In the genomic region with DNA sequence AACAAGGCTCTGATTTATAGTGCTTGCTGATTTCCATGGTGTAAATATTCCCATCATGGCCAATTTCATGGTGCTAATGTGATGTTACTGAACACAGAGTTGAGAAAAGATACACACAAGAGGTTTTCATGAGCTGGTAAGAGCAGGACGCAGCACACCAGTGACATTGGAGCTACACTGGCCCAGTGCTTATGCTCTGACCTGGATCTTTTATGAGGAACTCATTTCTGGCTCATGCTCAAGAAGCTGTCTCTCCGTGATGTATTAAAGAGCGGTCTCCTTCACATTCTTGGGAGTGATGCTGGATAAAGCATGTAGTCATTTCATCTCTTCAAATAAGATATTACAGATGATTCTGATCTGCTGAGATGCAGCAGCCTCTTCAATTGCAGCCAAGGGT, we compare ENCODE assay signal across 17 cellular contexts.
DNase-seq lines count a peak whose midpoint lies in the region; ATAC-seq and TF ChIP-seq lines count a peak whose summit lies in the region.
"Had no signal": no experiment of that assay in that cellular context is flagged by ENCODE, and none has a peak within 500 bp of the region (broad histone marks: within the 10 kb centered on the region; RNA-seq: fewer than 3 reads in every experiment).

No MANE protein-coding gene starts in this region.

- TF ChIP-seq CTCF in right atrium auricular region (IDR thresholded peaks at IDR 0.05) (no peak), heart left ventricle (IDR thresholded peaks at IDR 0.05) (no peak), left ventricle myocardium inferior (IDR thresholded peaks at IDR 0.05; ENCODE audit: borderline replicate concordance) (no peak), VCaP (conservative IDR thresholded peaks at IDR 0.05) (no peak), suprapubic skin (IDR thresholded peaks at IDR 0.05) (no peak)

- H3K27me3 ChIP-seq in right atrium auricular region (no peaks in the 10 kb centered on the region), heart left ventricle (no peaks in the 10 kb centered on the region), left ventricle myocardium inferior (ENCODE audit: low read depth) (peaks cover 3% of the 10 kb centered on the region), suprapubic skin (no peaks in the 10 kb centered on the region)
- H3K27me3 ChIP-seq: BLaER1 treated with 17β-estradiol and CSF1 and Interleukin-3, amounts not matched to agents 10 nM and 100 nM had no signal

- H3K9me3 ChIP-seq in right atrium auricular region (no peaks in the 10 kb centered on the region), heart left ventricle (peaks cover 0 to 13% (median 0%) of the 10 kb centered on the region in 12 donors), left ventricle myocardium inferior (replicated peaks) (peaks cover 12% of the 10 kb centered on the region), suprapubic skin (no peaks in the 10 kb centered on the region)
- H3K9me3 ChIP-seq: A549, Caco-2 had no signal

- 30 to 61% (median 45%) methylated on average over 3 of the region's 3 CpGs for WGBS in heart left ventricle, 4 donors
- 80% methylated on average over 3 of the region's 3 CpGs for WGBS in suprapubic skin

- ATAC-seq in Right ventricle myocardium inferior (peak; percentile 69), heart left ventricle (peak in 3 of 4 donors; percentile 52 to 64 (median 60))
- ATAC-seq: A549; CD8-positive, alpha-beta T cell had no signal

- no peak for TF ChIP-seq POLR2A in heart left ventricle (IDR thresholded peaks at IDR 0.05)
- no peak for TF ChIP-seq POLR2A in suprapubic skin (IDR thresholded peaks at IDR 0.05)

- H3K4me3 ChIP-seq in right atrium auricular region: no peak overlapping the region
- no peak overlapping the region for H3K4me3 ChIP-seq in heart left ventricle
- H3K4me3 ChIP-seq in left ventricle myocardium inferior: no peak overlapping the region
- no peak overlapping the region for H3K4me3 ChIP-seq in suprapubic skin
- H3K4me3 ChIP-seq: A549; BLaER1 treated with 17β-estradiol and CSF1 and Interleukin-3, amounts not matched to agents 10 nM and 100 nM had no signal

- DNase-seq in Right ventricle myocardium inferior (ENCODE audit: missing footprints) (no peak), right atrium auricular region (ENCODE audit: low spot score) (no peak), heart left ventricle (no peak), left ventricle myocardium inferior (no peak), suprapubic skin (ENCODE audit: low spot score in 2 of 2) (no peak)
- DNase-seq: AML-193; Caco-2; Calu3; CD4-positive, alpha-beta T cell; CD8-positive, alpha-beta T cell; DMS79 treated with DMSO at 0.1 percent for 48 hours; GF-D8 had no signal

- H3K27ac ChIP-seq in right atrium auricular region (no peak overlapping the region), heart left ventricle (no peak overlapping the region), left ventricle myocardium inferior (replicated peaks) (no peak overlapping the region), VCaP (peak overlapping the region; percentile 89), suprapubic skin (no peak overlapping the region)
- H3K27ac ChIP-seq: 22Rv1; A549; BLaER1 treated with 17β-estradiol and CSF1 and Interleukin-3, amounts not matched to agents 10 nM and 100 nM; C4-2B had no signal

- H3K36me3 ChIP-seq in right atrium auricular region (no peaks in the 10 kb centered on the region), heart left ventricle (no peaks in the 10 kb centered on the region), left ventricle myocardium inferior (no peaks in the 10 kb centered on the region), suprapubic skin (no peaks in the 10 kb centered on the region)
- H3K36me3 ChIP-seq: BLaER1 treated with 17β-estradiol and CSF1 and Interleukin-3, amounts not matched to agents 10 nM and 100 nM had no signal

- TF ChIP-seq EP300 in suprapubic skin (IDR thresholded peaks at IDR 0.05): no peak

- H3K4me1 ChIP-seq in right atrium auricular region (no peaks in the 10 kb centered on the region), heart left ventricle (peaks cover 0 to 3% (median 0%) of the 10 kb centered on the region in 12 donors), left ventricle myocardium inferior (no peaks in the 10 kb centered on the region), suprapubic skin (no peaks in the 10 kb centered on the region)
- H3K4me1 ChIP-seq: A549; BLaER1 treated with 17β-estradiol and CSF1 and Interleukin-3, amounts not matched to agents 10 nM and 100 nM; Caco-2 had no signal

- intact Hi-C loops in Right ventricle myocardium inferior (cut with DNase I) (no loop called here), heart left ventricle (cut with DNase I) (no loop called here), left ventricle myocardium inferior (cut with micrococcal nuclease) (no loop called here)
